ENCODE assay signal across 18 cellular contexts in the genomic region with DNA sequence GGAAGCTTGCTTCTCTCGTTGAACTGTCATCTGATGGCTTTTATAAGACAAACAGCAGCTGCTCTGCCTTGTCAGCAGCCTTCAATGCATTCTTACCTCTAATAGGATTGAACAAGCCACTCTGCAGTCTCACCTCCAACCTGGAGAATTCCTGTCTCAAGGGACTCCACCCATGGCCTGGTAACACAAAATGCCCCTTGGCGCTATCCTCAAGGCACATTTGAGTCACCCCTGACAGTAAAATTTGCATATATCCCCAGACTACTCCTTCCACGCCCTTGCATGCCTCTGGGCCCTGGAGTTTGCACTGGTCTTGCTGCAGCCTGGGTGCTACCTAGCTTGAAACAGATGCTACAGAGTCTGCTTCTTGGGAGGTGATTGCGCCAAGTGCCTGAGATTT.
DNase-seq lines count a peak whose midpoint lies in the region; ATAC-seq, FAIRE-seq and TF ChIP-seq lines count a peak whose summit lies in the region.
"Had no signal": no experiment of that assay in that cellular context is flagged by ENCODE, and none has a peak within 500 bp of the region (broad histone marks: within the 10 kb centered on the region; RNA-seq: fewer than 3 reads in every experiment).

No MANE protein-coding gene starts in this region.

- peaks cover 19% of the 10 kb centered on the region for H3K4me1 ChIP-seq in GM23338 (ENCODE audit: insufficient read depth)
- H3K4me1 ChIP-seq in hepatocyte (ENCODE audit: insufficient read depth), result peaks cover 10% of the 10 kb centered on the region
- H3K4me1 ChIP-seq in small intestine (ENCODE audit: control insufficient read depth in 2 of 2, insufficient read depth in 1 of 2, low read depth in 1 of 2, low read length in 1 of 2), result no peaks in the 10 kb centered on the region
- no peaks in the 10 kb centered on the region for H3K4me1 ChIP-seq in testis

- H3K36me3 ChIP-seq in GM23338 (ENCODE audit: insufficient read depth), result no peaks in the 10 kb centered on the region
- no peaks in the 10 kb centered on the region for H3K36me3 ChIP-seq in hepatocyte (replicated peaks; ENCODE audit: insufficient read depth, low read depth)
- no peaks in the 10 kb centered on the region for H3K36me3 ChIP-seq in small intestine (ENCODE audit: control insufficient read depth in 2 of 2, insufficient read depth in 2 of 2, low read length in 2 of 2)
- H3K36me3 ChIP-seq in testis (ENCODE audit: low read depth, missing control alignments), result no peaks in the 10 kb centered on the region
- H3K36me3 ChIP-seq: BLaER1 treated with 17β-estradiol and CSF1 and Interleukin-3, amounts not matched to agents 10 nM and 100 nM; HAP-1 had no signal

- intact Hi-C loops in testis (cut with DNase I; ENCODE audit: low total_unique reads), result no loop called here

- no peak overlapping the region for H3K4me3 Mint-ChIP-seq in GM23338
- H3K4me3 Mint-ChIP-seq in WTC11, result no peak overlapping the region
- H3K4me3 Mint-ChIP-seq: CD4-positive, alpha-beta T cell; HFFc6 had no signal

- H3K79me2 ChIP-seq in GM23338 (replicated peaks; ENCODE audit: insufficient read depth) (no peaks in the 10 kb centered on the region), hepatocyte (no peaks in the 10 kb centered on the region)

- ATAC-seq in GM23338 (no peak; the same call in 2 of the 3 replicates), WTC11 (peak; percentile 55), GM19395 (IDR thresholded peaks at IDR 0.05; ENCODE audit: unreplicated experiment) (no peak)
- ATAC-seq: GM12878 had no signal

- H3K9me3 Mint-ChIP-seq in GM23338 (no peaks in the 10 kb centered on the region; the same call in 2 of the 3 replicates), WTC11 (peaks cover 18% of the 10 kb centered on the region)
- H3K9me3 Mint-ChIP-seq: CD4-positive, alpha-beta T cell; HFFc6 had no signal

- DNase-seq in GM23338 (ENCODE audit: low spot score) (peak; percentile 20), WTC11 (ENCODE audit: low spot score) (no peak), hepatocyte (ENCODE audit: low spot score) (no peak), small intestine (peak; percentile 25), testis (no peak)
- DNase-seq in activated CD4-positive, alpha-beta T cell treated with anti-CD3 and anti-CD28 coated beads for 48 hours, result no peak
- DNase-seq: ACHN; Calu3; CD4-positive, alpha-beta T cell; DMS 273 treated with DMSO at 0.1 percent for 48 hours; HFFc6; KG1 had no signal

- WGBS in hepatocyte (ENCODE audit: low lambda C conversion rate, missing lambda C conversion rate), result 79% methylated on average over 4 of the region's 4 CpGs
- WGBS in small intestine, 3 donors, result 81 to 85% (median 84%) methylated on average over 4 of the region's 4 CpGs
- 92% methylated on average over 4 of the region's 4 CpGs for WGBS in testis, 2 donors

- H3K4me3 ChIP-seq in GM23338 (no peak overlapping the region), hepatocyte (no peak overlapping the region), small intestine (ENCODE audit: low read depth in 1 of 2, low read length in 2 of 2) (no peak overlapping the region), testis (no peak overlapping the region)
- H3K4me3 ChIP-seq: BLaER1 treated with 17β-estradiol and CSF1 and Interleukin-3, amounts not matched to agents 10 nM and 100 nM; GM12878; HAP-1 had no signal

- H3K27me3 ChIP-seq in GM23338 (ENCODE audit: insufficient read depth), result no peaks in the 10 kb centered on the region
- no peaks in the 10 kb centered on the region for H3K27me3 ChIP-seq in hepatocyte
- H3K27me3 ChIP-seq in small intestine (ENCODE audit: control insufficient read depth in 2 of 2, insufficient read depth in 2 of 2, low read length in 2 of 2), result no peaks in the 10 kb centered on the region
- no peaks in the 10 kb centered on the region for H3K27me3 ChIP-seq in testis
- H3K27me3 ChIP-seq: BLaER1 treated with 17β-estradiol and CSF1 and Interleukin-3, amounts not matched to agents 10 nM and 100 nM had no signal

- CTCF ChIA-PET in WTC11 (lab: Charles Lee), result no interaction called here

- H3K27ac Mint-ChIP-seq in GM23338 (no peak overlapping the region), WTC11 (no peak overlapping the region)
- H3K27ac Mint-ChIP-seq: CD4-positive, alpha-beta T cell; HFFc6 had no signal

- H2AFZ ChIP-seq in GM23338 (no peak overlapping the region), hepatocyte (no peak overlapping the region)

- H4K20me1 ChIP-seq in GM23338 (replicated peaks; ENCODE audit: insufficient read depth), result no peaks in the 10 kb centered on the region
- H4K20me1 ChIP-seq in hepatocyte (ENCODE audit: insufficient read depth, poor library complexity, severe bottlenecking), result no peaks in the 10 kb centered on the region
- H4K20me1 ChIP-seq: BLaER1 treated with 17β-estradiol and CSF1 and Interleukin-3, amounts not matched to agents 10 nM and 100 nM had no signal

- H3K9me3 ChIP-seq in hepatocyte (ENCODE audit: low read depth) (no peaks in the 10 kb centered on the region), small intestine (ENCODE audit: control insufficient read depth, low read depth) (no peaks in the 10 kb centered on the region), testis (no peaks in the 10 kb centered on the region)
- H3K9me3 ChIP-seq: BLaER1 treated with 17β-estradiol and CSF1 and Interleukin-3, amounts not matched to agents 10 nM and 100 nM; HAP-1 had no signal

- H3K27me3 Mint-ChIP-seq in GM23338 (ENCODE audit: insufficient read depth, low read depth, poor library complexity) (peaks cover 2% of the 10 kb centered on the region), WTC11 (ENCODE audit: low read depth) (no peaks in the 10 kb centered on the region)

- H3K36me3 Mint-ChIP-seq in GM23338 (ENCODE audit: low read depth) (no peaks in the 10 kb centered on the region), WTC11 (no peaks in the 10 kb centered on the region)

- no peak for TF ChIP-seq CTCF in GM23338 (conservative IDR thresholded peaks at IDR 0.05; ENCODE audit: low read depth in 2 of 2)
- no peak for TF ChIP-seq CTCF in WTC11 (IDR thresholded peaks at IDR 0.05)
- TF ChIP-seq CTCF in hepatocyte (IDR thresholded peaks at IDR 0.05; ENCODE audit: poor library complexity), result no peak
- TF ChIP-seq CTCF in testis (IDR thresholded peaks at IDR 0.05), result no peak

- no peak for FAIRE-seq in small intestine (lab: Jason Lieb, UNC)
- FAIRE-seq: GM12878, H1 had no signal

- 0 out of 2 replicates have a peak, but pooled peaks cover 3% of the 10 kb centered on the region for H3F3A ChIP-seq in GM23338 (replicated peaks; ENCODE audit: low read depth)

- H3K9me2 ChIP-seq in GM23338 (ENCODE audit: insufficient read depth), result peaks cover 24% of the 10 kb centered on the region
- no peaks in the 10 kb centered on the region for H3K9me2 ChIP-seq in hepatocyte (replicated peaks; ENCODE audit: insufficient read depth)

- H3K4me2 ChIP-seq in GM23338 (no peak overlapping the region; the same call in none of the 2 replicates), hepatocyte (no peak overlapping the region)

- POLR2A ChIA-PET in WTC11 (lab: Charles Lee), result no interaction called here

- H3K4me1 Mint-ChIP-seq in GM23338 (peaks cover 22% of the 10 kb centered on the region), WTC11 (peaks cover 41% of the 10 kb centered on the region)

- H3K27ac ChIP-seq in GM23338 (ENCODE audit: low read depth) (peak overlapping the region; percentile 39; the same call in 1 of the 2 replicates), hepatocyte (peak overlapping the region; percentile 36), small intestine (ENCODE audit: low read depth in 1 of 2, low read length in 1 of 2) (no peak overlapping the region), testis (no peak overlapping the region)
- H3K27ac ChIP-seq: BLaER1 treated with 17β-estradiol and CSF1 and Interleukin-3, amounts not matched to agents 10 nM and 100 nM; HL-60 had no signal

- TF ChIP-seq POLR2A in testis (IDR thresholded peaks at IDR 0.05), result no peak

TF ChIP-seq in GM23338, 12 proteins besides CTCF, POLR2A, EP300 and RAD21 (continues in another document):
- TF ChIP-seq ZNF114 (CRISPR knock-in tag; IDR thresholded peaks at IDR 0.05) (no peak), CREB1 (CRISPR knock-in tag; IDR thresholded peaks at IDR 0.05; ENCODE audit: low read depth) (no peak), EZH2phosphoT487 (IDR thresholded peaks at IDR 0.05; ENCODE audit: unreplicated experiment) (no peak), ZNF331 (CRISPR knock-in tag; IDR thresholded peaks at IDR 0.05; ENCODE audit: low read depth) (no peak), ETS1 (IDR thresholded peaks at IDR 0.05) (no peak), JUNB (IDR thresholded peaks at IDR 0.05; ENCODE audit: unreplicated experiment) (no peak), EZH2 (IDR thresholded peaks at IDR 0.05; ENCODE audit: low read depth, unreplicated experiment) (no peak), NANOG (IDR thresholded peaks at IDR 0.05; ENCODE audit: borderline replicate concordance) (no peak)

TF ChIP-seq in WTC11, 78 proteins besides CTCF, POLR2A, EP300 and RAD21:
- TF ChIP-seq ZNF317 (CRISPR knock-in tag; IDR thresholded peaks at IDR 0.05; ENCODE audit: borderline replicate concordance, low read depth) (peak; percentile 87), NFE2L1 (CRISPR knock-in tag; IDR thresholded peaks at IDR 0.05) (no peak)

Comparison
In these comparisons a context has a peak if more than half of its experiments do, and no peak if none do; other contexts are left out.
1. DNase-seq: peak in GM23338 (single experiment) and small intestine (single experiment); none in WTC11 (single experiment), hepatocyte (single experiment), testis (single experiment) and activated CD4-positive, alpha-beta T cell treated with anti-CD3 and anti-CD28 coated beads for 48 hours (single experiment).
2. H3K27ac ChIP-seq: peak in GM23338 (single experiment) and hepatocyte (single experiment); none in small intestine (0 of 2) and testis (0 of 2).